15 cellular contexts compared by ENCODE assay signal in genomic region chr9:81086421-81086820, GRCh38.
DNase-seq lines count a peak whose midpoint lies in the region; TF ChIP-seq lines count a peak whose summit lies in the region.
"Had no signal": no experiment of that assay in that cellular context is flagged by ENCODE, and none has a peak within 500 bp of the region (broad histone marks: within the 10 kb centered on the region; RNA-seq: fewer than 3 reads in every experiment).

No MANE protein-coding gene starts in this region.

- BruUV-seq in Calu3 (replicated peaks; lab: Mats Ljungman, UMichigan) = no TSS peak

- H3K36me3 ChIP-seq in SJCRH30 = no peaks in the 10 kb centered on the region
- H3K36me3 ChIP-seq: BLaER1 had no signal

- DNase-seq in NCI-H82 (lab: John Stamatoyannopoulos, UW) (peak; percentile 12), NCI-H82 treated with DMSO at 0.1 percent for 48 hours (lab: John Stamatoyannopoulos, UW; ENCODE audit: unreplicated experiment) (no peak), SJCRH30 (peak; percentile 14 to 66), nephron progenitor cell (no peak), Calu3 (no peak)
- DNase-seq in central memory CD4-positive, alpha-beta T cell = no peak
- no peak for DNase-seq in activated T-helper 2 cell treated with anti-CD3 and anti-CD28 coated beads, Interferon-gamma antibody, Interleukin-2, Interleukin-4, amounts not matched to agents 10 μg/mL and 5 μg/mL and 100 μg/mL, durations not matched to agents 14 hours and 24 hours and 36 hours (ENCODE audit: low spot score)
- DNase-seq: 8988T; CD4-positive, alpha-beta memory T cell; DMS53; GM23248; H9 had no signal

- H3K27me3 Mint-ChIP-seq in nephron progenitor cell (ENCODE audit: low read depth, poor library complexity) = no peaks in the 10 kb centered on the region
- H3K27me3 Mint-ChIP-seq in activated T-helper 2 cell treated with anti-CD3 and anti-CD28 coated beads, Interferon-gamma antibody, Interleukin-2, Interleukin-4, amounts not matched to agents 10 μg/mL and 5 μg/mL and 100 μg/mL, durations not matched to agents 14 hours and 24 hours and 36 hours (ENCODE audit: low read depth) = no peaks in the 10 kb centered on the region
- no peaks in the 10 kb centered on the region for H3K27me3 Mint-ChIP-seq in Calu3 (ENCODE audit: unreplicated experiment)
- H3K27me3 Mint-ChIP-seq: CD4-positive, alpha-beta memory T cell; IgD-negative memory B cell had no signal

- 0 out of 2 replicates have a peak overlapping the region, but pooled peaks have one; percentile 6 for H3K27ac ChIP-seq in SJCRH30
- H3K27ac ChIP-seq: BLaER1, GM23248 had no signal

- CTCF ChIA-PET in Calu3 (lab: Charles Lee) = no interaction called here

- TF ChIP-seq CTCF in nephron progenitor cell (IDR thresholded peaks at IDR 0.05) = no peak
- no peak for TF ChIP-seq CTCF in Calu3 (IDR thresholded peaks at IDR 0.05; ENCODE audit: unreplicated experiment)

- no peaks in the 10 kb centered on the region for H3K27me3 ChIP-seq in SJCRH30
- H3K27me3 ChIP-seq: BLaER1 had no signal

- H3K36me3 Mint-ChIP-seq in nephron progenitor cell (ENCODE audit: low read depth) = no peaks in the 10 kb centered on the region
- H3K36me3 Mint-ChIP-seq in activated T-helper 2 cell treated with anti-CD3 and anti-CD28 coated beads, Interferon-gamma antibody, Interleukin-2, Interleukin-4, amounts not matched to agents 10 μg/mL and 5 μg/mL and 100 μg/mL, durations not matched to agents 14 hours and 24 hours and 36 hours (ENCODE audit: low read depth) = no peaks in the 10 kb centered on the region
- H3K36me3 Mint-ChIP-seq in Calu3 (ENCODE audit: insufficient read depth, unreplicated experiment) = no peaks in the 10 kb centered on the region
- H3K36me3 Mint-ChIP-seq: CD14-positive monocyte; CD4-positive, alpha-beta memory T cell had no signal

- 0 out of 2 replicates have a peak, but pooled peaks cover 4% of the 10 kb centered on the region for H3K9me3 ChIP-seq in SJCRH30 (replicated peaks)
- H3K9me3 ChIP-seq: BLaER1 had no signal

- no peak overlapping the region for H3K4me3 ChIP-seq in SJCRH30
- H3K4me3 ChIP-seq: BLaER1, GM23248 had no signal

- H3K4me1 ChIP-seq in SJCRH30 = peaks cover 37% of the 10 kb centered on the region
- H3K4me1 ChIP-seq: BLaER1 had no signal

- peak overlapping the region; percentile 42 for H3K4me3 Mint-ChIP-seq in nephron progenitor cell
- no peak overlapping the region for H3K4me3 Mint-ChIP-seq in activated T-helper 2 cell treated with anti-CD3 and anti-CD28 coated beads, Interferon-gamma antibody, Interleukin-2, Interleukin-4, amounts not matched to agents 10 μg/mL and 5 μg/mL and 100 μg/mL, durations not matched to agents 14 hours and 24 hours and 36 hours (ENCODE audit: low read depth)
- no peak overlapping the region for H3K4me3 Mint-ChIP-seq in Calu3 (ENCODE audit: low read depth, unreplicated experiment)
- H3K4me3 Mint-ChIP-seq: CD14-positive monocyte; CD4-positive, alpha-beta memory T cell; H9; IgD-negative memory B cell had no signal

- no peaks in the 10 kb centered on the region for H3K9me3 Mint-ChIP-seq in nephron progenitor cell
- H3K9me3 Mint-ChIP-seq in activated T-helper 2 cell treated with anti-CD3 and anti-CD28 coated beads, Interferon-gamma antibody, Interleukin-2, Interleukin-4, amounts not matched to agents 10 μg/mL and 5 μg/mL and 100 μg/mL, durations not matched to agents 14 hours and 24 hours and 36 hours = peaks cover 7% of the 10 kb centered on the region
- H3K9me3 Mint-ChIP-seq in Calu3 (ENCODE audit: low read depth, unreplicated experiment) = no peaks in the 10 kb centered on the region
- H3K9me3 Mint-ChIP-seq: H9 had no signal

- peaks cover 35% of the 10 kb centered on the region for H3K4me1 Mint-ChIP-seq in nephron progenitor cell
- no peaks in the 10 kb centered on the region for H3K4me1 Mint-ChIP-seq in activated T-helper 2 cell treated with anti-CD3 and anti-CD28 coated beads, Interferon-gamma antibody, Interleukin-2, Interleukin-4, amounts not matched to agents 10 μg/mL and 5 μg/mL and 100 μg/mL, durations not matched to agents 14 hours and 24 hours and 36 hours (ENCODE audit: low read depth)
- peaks cover 11% of the 10 kb centered on the region for H3K4me1 Mint-ChIP-seq in Calu3 (ENCODE audit: low read depth, unreplicated experiment)
- H3K4me1 Mint-ChIP-seq: CD4-positive, alpha-beta memory T cell; IgD-negative memory B cell had no signal

- H3K27ac Mint-ChIP-seq in nephron progenitor cell = peak overlapping the region; percentile 67
- H3K27ac Mint-ChIP-seq in activated T-helper 2 cell treated with anti-CD3 and anti-CD28 coated beads, Interferon-gamma antibody, Interleukin-2, Interleukin-4, amounts not matched to agents 10 μg/mL and 5 μg/mL and 100 μg/mL, durations not matched to agents 14 hours and 24 hours and 36 hours = no peak overlapping the region
- H3K27ac Mint-ChIP-seq in Calu3 (ENCODE audit: unreplicated experiment) = no peak overlapping the region
- H3K27ac Mint-ChIP-seq: CD14-positive monocyte; CD4-positive, alpha-beta memory T cell; IgD-negative memory B cell had no signal

- intact Hi-C loops in activated T-helper 2 cell treated with anti-CD3 and anti-CD28 coated beads, Interferon-gamma antibody, Interleukin-2, Interleukin-4, amounts not matched to agents 10 μg/mL and 5 μg/mL and 100 μg/mL, durations not matched to agents 14 hours and 24 hours and 36 hours (cut with micrococcal nuclease) = no loop called here
- intact Hi-C loops in Calu3 (cut with micrococcal nuclease; ENCODE audit: unreplicated experiment) = no loop called here

Comparison
In these comparisons a context has a peak if more than half of its experiments do, and no peak if none do; other contexts are left out.
1. DNase-seq: peak in NCI-H82 (single experiment) and SJCRH30 (2 of 2); none in NCI-H82 treated with DMSO at 0.1 percent for 48 hours (single experiment), nephron progenitor cell (single experiment), central memory CD4-positive, alpha-beta T cell (single experiment), activated T-helper 2 cell treated with anti-CD3 and anti-CD28 coated beads, Interferon-gamma antibody, Interleukin-2, Interleukin-4, amounts not matched to agents 10 μg/mL and 5 μg/mL and 100 μg/mL, durations not matched to agents 14 hours and 24 hours and 36 hours (single experiment) and Calu3 (single experiment).